ENCODE assay signal across 8 cellular contexts in the genomic region with DNA sequence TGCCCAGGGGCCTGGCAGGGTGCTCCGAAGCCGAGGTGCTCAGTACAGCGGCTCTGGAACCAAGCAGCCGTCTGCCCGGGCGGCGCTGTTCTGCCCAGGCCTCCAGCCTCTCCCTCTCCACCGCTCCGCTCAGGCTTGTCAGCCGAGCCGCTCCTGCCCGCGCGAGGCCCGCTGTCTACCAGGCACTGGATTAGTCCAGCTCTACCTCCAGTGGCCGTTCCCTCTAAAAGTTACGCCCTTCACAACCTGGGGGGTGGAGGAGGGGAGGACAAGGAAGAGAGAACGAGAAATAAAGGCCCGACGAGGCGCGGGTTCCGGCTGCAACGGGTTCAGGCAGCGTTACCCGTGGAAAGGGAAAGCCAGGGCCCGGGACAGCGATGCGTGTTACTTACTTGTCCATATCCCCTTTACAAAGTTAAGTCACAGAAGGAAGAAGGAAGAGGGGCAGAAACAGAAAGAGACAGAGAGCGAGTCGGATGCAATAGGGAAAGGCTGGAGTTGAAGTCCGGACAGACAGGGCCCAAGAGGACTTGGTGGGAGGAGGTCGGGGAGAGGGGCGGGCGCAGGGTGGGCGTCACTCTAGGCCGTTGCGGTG. TPM values are rescaled to one million over a fixed set of nuclear protein-coding genes. Genes with fewer than 3 reads are reported as not detected.
DNase-seq lines count a peak whose midpoint lies in the region; ATAC-seq and TF ChIP-seq lines count a peak whose summit lies in the region.

No MANE protein-coding gene starts in this region.

- CTCF ChIA-PET in Caco-2 (lab: Charles Lee): no interaction called here

- H3K4me1 ChIP-seq in Caco-2: peaks cover 17% of the 10 kb centered on the region

- peaks cover 19% of the 10 kb centered on the region for H3K36me3 Mint-ChIP-seq in Caco-2 (ENCODE audit: insufficient read depth, unreplicated experiment)
- H3K36me3 Mint-ChIP-seq in dendritic cell treated with granulocyte-macrophage colony-stimulating factor and Interleukin-4, amounts not matched to agents 40 ng/mL and 50 ng/mL, for 4 days (ENCODE audit: low read depth): no peaks in the 10 kb centered on the region
- peaks cover 6 to 26% (median 7%) of the 10 kb centered on the region in 3 donors for H3K36me3 Mint-ChIP-seq in naive thymus-derived CD8-positive, alpha-beta T cell

- H3K4me3 Mint-ChIP-seq in Caco-2 (ENCODE audit: unreplicated experiment): peak overlapping the region; percentile 92
- H3K4me3 Mint-ChIP-seq in dendritic cell treated with granulocyte-macrophage colony-stimulating factor and Interleukin-4, amounts not matched to agents 40 ng/mL and 50 ng/mL, for 4 days: peak overlapping the region; percentile 77
- H3K4me3 Mint-ChIP-seq in naive thymus-derived CD8-positive, alpha-beta T cell: peak overlapping the region; percentile 50 to 82 (median 74)

- no peak overlapping the region for H3K4me3 ChIP-seq in Caco-2 (ENCODE audit: low read depth, low read length)

- H3K9me3 Mint-ChIP-seq in Caco-2 (ENCODE audit: unreplicated experiment): no peaks in the 10 kb centered on the region
- no peaks in the 10 kb centered on the region for H3K9me3 Mint-ChIP-seq in dendritic cell treated with granulocyte-macrophage colony-stimulating factor and Interleukin-4, amounts not matched to agents 40 ng/mL and 50 ng/mL, for 4 days
- H3K9me3 Mint-ChIP-seq in naive thymus-derived CD8-positive, alpha-beta T cell: peaks cover 4 to 59% (median 26%) of the 10 kb centered on the region in 9 donors

- H3K36me3 ChIP-seq in Caco-2 (ENCODE audit: control insufficient read depth, insufficient read depth, low read length): no peaks in the 10 kb centered on the region

- peaks cover 3% of the 10 kb centered on the region for H3K27me3 Mint-ChIP-seq in Caco-2 (ENCODE audit: insufficient read depth, unreplicated experiment)
- H3K27me3 Mint-ChIP-seq in dendritic cell treated with granulocyte-macrophage colony-stimulating factor and Interleukin-4, amounts not matched to agents 40 ng/mL and 50 ng/mL, for 4 days: peaks cover 89% of the 10 kb centered on the region
- H3K27me3 Mint-ChIP-seq in naive thymus-derived CD8-positive, alpha-beta T cell: peaks cover 54 to 87% (median 73%) of the 10 kb centered on the region in 5 donors

- H3K4me1 Mint-ChIP-seq in Caco-2 (ENCODE audit: low read depth, unreplicated experiment): peaks cover 48% of the 10 kb centered on the region
- peaks cover 36% of the 10 kb centered on the region for H3K4me1 Mint-ChIP-seq in dendritic cell treated with granulocyte-macrophage colony-stimulating factor and Interleukin-4, amounts not matched to agents 40 ng/mL and 50 ng/mL, for 4 days (ENCODE audit: low read depth)
- H3K4me1 Mint-ChIP-seq in naive thymus-derived CD8-positive, alpha-beta T cell: peaks cover 13 to 43% (median 29%) of the 10 kb centered on the region in 4 donors

- intact Hi-C loops in Caco-2 (cut with micrococcal nuclease; ENCODE audit: unreplicated experiment): no loop called here
- intact Hi-C loops in dendritic cell treated with granulocyte-macrophage colony-stimulating factor and Interleukin-4, amounts not matched to agents 40 ng/mL and 50 ng/mL, for 4 days (cut with micrococcal nuclease): no loop called here

- H3K27me3 ChIP-seq in Caco-2 (replicated peaks; ENCODE audit: control insufficient read depth, insufficient read depth, low read length): no peaks in the 10 kb centered on the region

- POLR2A ChIA-PET in Caco-2 (lab: Charles Lee): no interaction called here
- POLR2A ChIA-PET in naive thymus-derived CD8-positive, alpha-beta T cell (lab: Charles Lee): no interaction called here

- BruUV-seq in Caco-2 (replicated peaks; lab: Mats Ljungman, UMichigan): no TSS peak

- no peak for DNase-seq in Caco-2
- no peak for DNase-seq in naive thymus-derived CD8-positive, alpha-beta T cell
- no peak for DNase-seq in T1000 (lab: John Stamatoyannopoulos, UW)
- DNase-seq in DMS79 treated with DMSO at 0.1 percent for 48 hours (lab: John Stamatoyannopoulos, UW): no peak
- DNase-seq in NCI-H187 treated with DMSO at 0.1 percent for 48 hours (lab: John Stamatoyannopoulos, UW): no peak
- DNase-seq in NCI-H1694 (lab: John Stamatoyannopoulos, UW): no peak

- no peak for TF ChIP-seq CTCF in Caco-2 (IDR thresholded peaks at IDR 0.05; ENCODE audit: insufficient read depth in 1 of 2, low read depth in 1 of 2, low read length in 1 of 2, severe bottlenecking in 1 of 2, unreplicated experiment in 1 of 2)

- peak; percentile 58 for ATAC-seq in HG03196 (IDR thresholded peaks at IDR 0.05; ENCODE audit: unreplicated experiment)
- ATAC-seq in naive thymus-derived CD8-positive, alpha-beta T cell: peak in 1 of 2 donors; percentile 38

- no peaks in the 10 kb centered on the region for H3K9me3 ChIP-seq in Caco-2

- peak overlapping the region; percentile 89 for H3K27ac Mint-ChIP-seq in Caco-2 (ENCODE audit: unreplicated experiment)
- H3K27ac Mint-ChIP-seq in dendritic cell treated with granulocyte-macrophage colony-stimulating factor and Interleukin-4, amounts not matched to agents 40 ng/mL and 50 ng/mL, for 4 days: no peak overlapping the region
- peak overlapping the region in 4 of 10 donors; percentile 13 to 88 (median 56) for H3K27ac Mint-ChIP-seq in naive thymus-derived CD8-positive, alpha-beta T cell

RNA-seq across cellular contexts. Expression of gene SP8, which starts 2.9 kb away (rescaled TPM):
- total RNA-seq in Caco-2 (2022): 13.2 and 13.3 TPM in 2 replicates
- not detected for total RNA-seq in naive thymus-derived CD8-positive, alpha-beta T cell
- not detected for polyA plus RNA-seq in naive thymus-derived CD8-positive, alpha-beta T cell

Comparison
In these comparisons a context has a peak if more than half of its experiments do, and no peak if none do; other contexts are left out.
1. RNA of gene SP8, which starts 2.9 kb away (total RNA-seq): 13.2 to 13.3 TPM in Caco-2; not detected in naive thymus-derived CD8-positive, alpha-beta T cell; every median in the first group is over 10 times any median in the second.
2. Peak in every context shown above with its lines, with median percentiles within 50 percentile points of each other: H3K4me3 Mint-ChIP-seq.